Comparison of ENCODE assay signal across 8 cellular contexts in genomic region chr1:21255284-21255942, GRCh38. TPM values are rescaled to one million over a fixed set of nuclear protein-coding genes. Genes with fewer than 3 reads are reported as not detected.
DNase-seq lines count a peak whose midpoint lies in the region; ATAC-seq and TF ChIP-seq lines count a peak whose summit lies in the region.

No MANE protein-coding gene starts in this region.

- TF ChIP-seq CTCF in LNCAP (IDR thresholded peaks at IDR 0.05), result peak; percentile 58
- peak; percentile 92 for TF ChIP-seq CTCF in Panc1 (IDR thresholded peaks at IDR 0.05)
- peak; percentile 84 to 86 (median 85) for TF ChIP-seq CTCF in esophagus muscularis mucosa (IDR thresholded peaks at IDR 0.05)

- WGBS in esophagus muscularis mucosa, result 73% methylated on average over 4 of the region's 11 CpGs

- H3K27ac Mint-ChIP-seq in naive thymus-derived CD4-positive, alpha-beta T cell, result peak overlapping the region in 6 of 9 donors; percentile 13 to 87 (median 71)
- peak overlapping the region; percentile 90 for H3K27ac Mint-ChIP-seq in stimulated activated naive B cell treated with anti-CD40 and anti-IgM and Interleukin-4, amounts not matched to agents 10 μg/mL and 1 μg/mL and 100 μg/mL, for 72 hours

- H3K9me3 ChIP-seq in Panc1 (ENCODE audit: control insufficient read depth, insufficient read depth, low read depth, low read length) (no peaks in the 10 kb centered on the region), esophagus muscularis mucosa (no peaks in the 10 kb centered on the region)
- no peaks in the 10 kb centered on the region for H3K9me3 ChIP-seq in naive thymus-derived CD4-positive, alpha-beta T cell (ENCODE audit: control insufficient read depth in 2 of 3, low read length in 3 of 3)

- H3K9me3 Mint-ChIP-seq in naive thymus-derived CD4-positive, alpha-beta T cell, result no peaks in the 10 kb centered on the region
- no peaks in the 10 kb centered on the region for H3K9me3 Mint-ChIP-seq in stimulated activated naive B cell treated with anti-CD40 and anti-IgM and Interleukin-4, amounts not matched to agents 10 μg/mL and 1 μg/mL and 100 μg/mL, for 72 hours

- no peaks in the 10 kb centered on the region for H3K27me3 Mint-ChIP-seq in naive thymus-derived CD4-positive, alpha-beta T cell
- H3K27me3 Mint-ChIP-seq in stimulated activated naive B cell treated with anti-CD40 and anti-IgM and Interleukin-4, amounts not matched to agents 10 μg/mL and 1 μg/mL and 100 μg/mL, for 72 hours, result no peaks in the 10 kb centered on the region

- H3K4me3 ChIP-seq in Panc1 (ENCODE audit: low read depth in 2 of 2, low read length in 2 of 2) (no peak overlapping the region), esophagus muscularis mucosa (no peak overlapping the region)
- H3K4me3 ChIP-seq in naive thymus-derived CD4-positive, alpha-beta T cell (ENCODE audit: low read length), result no peak overlapping the region

- H3K36me3 Mint-ChIP-seq in naive thymus-derived CD4-positive, alpha-beta T cell, result peaks cover 0 to 23% (median 19%) of the 10 kb centered on the region in 5 donors
- peaks cover 57 to 79% of the 10 kb centered on the region in 2 donors for H3K36me3 Mint-ChIP-seq in stimulated activated naive B cell treated with anti-CD40 and anti-IgM and Interleukin-4, amounts not matched to agents 10 μg/mL and 1 μg/mL and 100 μg/mL, for 72 hours

- peaks cover 15 to 35% (median 28%) of the 10 kb centered on the region in 7 donors for H3K4me1 Mint-ChIP-seq in naive thymus-derived CD4-positive, alpha-beta T cell
- H3K4me1 Mint-ChIP-seq in stimulated activated naive B cell treated with anti-CD40 and anti-IgM and Interleukin-4, amounts not matched to agents 10 μg/mL and 1 μg/mL and 100 μg/mL, for 72 hours, result peaks cover 40 to 51% of the 10 kb centered on the region in 2 donors

- BruUV-seq in Panc1 (replicated peaks; lab: Mats Ljungman, UMichigan), result no TSS peak

- ATAC-seq in Panc1 (peak; percentile 95), GM18517 (IDR thresholded peaks at IDR 0.05; ENCODE audit: unreplicated experiment) (no peak)
- peak; percentile 92 for ATAC-seq in naive thymus-derived CD4-positive, alpha-beta T cell
- ATAC-seq in stimulated activated naive B cell treated with anti-CD40 and anti-IgM and Interleukin-4, amounts not matched to agents 10 μg/mL and 1 μg/mL and 100 μg/mL, for 72 hours (replicated peaks), result peak; percentile 85 to 89

- CTCF ChIA-PET in Panc1 (lab: Charles Lee), result interaction anchor here (0.6 to 3.2 kb wide), 17 partner anchors 10 to 339 kb away, joined by 3 to 33 read pairs (median 4); no protein-coding TSS in a partner anchor
- CTCF ChIA-PET in naive thymus-derived CD4-positive, alpha-beta T cell (lab: Charles Lee), result interaction anchor here (0.6 to 10.2 kb wide), 28 partner anchors 10 to 425 kb away, joined by 3 to 231 read pairs (median 4); no protein-coding TSS in a partner anchor

- TF ChIP-seq EP300 in esophagus muscularis mucosa (IDR thresholded peaks at IDR 0.05), result no peak

- no peak for TF ChIP-seq POLR2A in esophagus muscularis mucosa (IDR thresholded peaks at IDR 0.05; ENCODE audit: low read depth)

- peaks cover 19% of the 10 kb centered on the region for H3K4me1 ChIP-seq in Panc1 (ENCODE audit: control insufficient read depth, insufficient read depth, low read length)
- peaks cover 34 to 50% (median 47%) of the 10 kb centered on the region in 4 donors for H3K4me1 ChIP-seq in esophagus muscularis mucosa
- peaks cover 4 to 16% of the 10 kb centered on the region in 2 donors for H3K4me1 ChIP-seq in naive thymus-derived CD4-positive, alpha-beta T cell (ENCODE audit: control insufficient read depth in 2 of 2, insufficient read depth in 2 of 2, low read length in 2 of 2)

- H3K27ac ChIP-seq in Panc1 (ENCODE audit: low read length), result no peak overlapping the region
- H3K27ac ChIP-seq in esophagus muscularis mucosa (replicated peaks in 1 of 4), result peak overlapping the region; percentile 53 to 85 (median 70)
- H3K27ac ChIP-seq in naive thymus-derived CD4-positive, alpha-beta T cell (ENCODE audit: low read depth, low read length), result no peak overlapping the region

- H3K27me3 ChIP-seq in Panc1 (ENCODE audit: control insufficient read depth, insufficient read depth, low read length) (no peaks in the 10 kb centered on the region), esophagus muscularis mucosa (no peaks in the 10 kb centered on the region)
- no peaks in the 10 kb centered on the region for H3K27me3 ChIP-seq in naive thymus-derived CD4-positive, alpha-beta T cell (ENCODE audit: control insufficient read depth in 2 of 2, insufficient read depth in 2 of 2, low read length in 2 of 2)

- H3K4me3 Mint-ChIP-seq in naive thymus-derived CD4-positive, alpha-beta T cell, result no peak overlapping the region
- H3K4me3 Mint-ChIP-seq in stimulated activated naive B cell treated with anti-CD40 and anti-IgM and Interleukin-4, amounts not matched to agents 10 μg/mL and 1 μg/mL and 100 μg/mL, for 72 hours, result no peak overlapping the region

- H3K36me3 ChIP-seq in Panc1 (ENCODE audit: control insufficient read depth, insufficient read depth, low read length) (no peaks in the 10 kb centered on the region), esophagus muscularis mucosa (peaks cover 9 to 97% (median 78%) of the 10 kb centered on the region in 4 donors)
- H3K36me3 ChIP-seq in naive thymus-derived CD4-positive, alpha-beta T cell (ENCODE audit: control insufficient read depth in 2 of 3, insufficient read depth in 3 of 3, low read length in 3 of 3), result peaks cover 0 to 78% (median 20%) of the 10 kb centered on the region in 3 experiments

- POLR2A ChIA-PET in Panc1 (lab: Charles Lee), result no interaction called here
- POLR2A ChIA-PET in naive thymus-derived CD4-positive, alpha-beta T cell (lab: Charles Lee), result interaction anchor here (0.6 to 2.4 kb wide), 9 partner anchors 16 to 113 kb away, joined by 3 to 12 read pairs (median 4); no protein-coding TSS in a partner anchor

- intact Hi-C loops in Panc1 (cut with micrococcal nuclease; ENCODE audit: unreplicated experiment) (loop anchor here (1.0 kb wide), 1 partner anchor 113 kb away; no protein-coding TSS in a partner anchor), esophagus muscularis mucosa (cut with DNase I) (loop anchor here (1.0 to 5.0 kb wide), 3 partner anchors 15 to 113 kb away; no protein-coding TSS in a partner anchor)
- intact Hi-C loops in naive thymus-derived CD4-positive, alpha-beta T cell (cut with micrococcal nuclease), result loop anchor here (1.0 to 5.0 kb wide), 11 partner anchors 15 to 404 kb away; partner anchors contain the start of gene ECE1 (in 1 of the 2)

- DNase-seq in DMS114 treated with DMSO at 0.1 percent for 48 hours (lab: John Stamatoyannopoulos, UW; ENCODE audit: unreplicated experiment), result peak; percentile 78
- DNase-seq in Panc1 (ENCODE audit: low read depth, low spot score), result no peak
- peak; percentile 84 for DNase-seq in activated T-cell treated with anti-CD3 and anti-CD28 coated beads for 4 hours
- DNase-seq in esophagus muscularis mucosa (ENCODE audit: extremely low spot score), result peak; percentile 97
- DNase-seq in naive thymus-derived CD4-positive, alpha-beta T cell, result peak; percentile 67 to 82 (median 75)
- DNase-seq in stimulated activated naive B cell treated with anti-CD40 and anti-IgM and Interleukin-4, amounts not matched to agents 10 μg/mL and 1 μg/mL and 100 μg/mL, for 72 hours, result peak; percentile 68

- in situ Hi-C loops in Panc1 (cut with HindIII; ENCODE audit: low pct_unique_long_range_greater_than_20kb, low sequenced_read_pairs), result no loop called here

RNA-seq across cellular contexts. Expression of gene ECE1, which starts 34.9 kb away (rescaled TPM):
- total RNA-seq in Panc1 (2021; ENCODE audit: unreplicated experiment), result 192 TPM
- 250 TPM for polyA plus RNA-seq in Panc1 (2012; ENCODE audit: insufficient read length)
- 100 to 1,000 TPM in 1 of 4 donors, 10 to 100 TPM in 3; 53.6 to 101 (median 80.7) TPM for total RNA-seq in esophagus muscularis mucosa
- total RNA-seq in naive thymus-derived CD4-positive, alpha-beta T cell, result 10 to 100 TPM; 63.3 to 97.4 (median 72.2) TPM
- polyA plus RNA-seq in naive thymus-derived CD4-positive, alpha-beta T cell, result 10 to 100 TPM; 21.3 to 50.4 TPM

Comparison
In these comparisons a context has a peak if more than half of its experiments do, and no peak if none do; other contexts are left out.
1. H3K27ac ChIP-seq: peak in esophagus muscularis mucosa (4 of 4); none in Panc1 (single experiment) and naive thymus-derived CD4-positive, alpha-beta T cell (single experiment).
2. Peak in every context shown above with its lines, with median percentiles within 50 percentile points of each other: CTCF ChIP-seq.